In the genomic region with DNA sequence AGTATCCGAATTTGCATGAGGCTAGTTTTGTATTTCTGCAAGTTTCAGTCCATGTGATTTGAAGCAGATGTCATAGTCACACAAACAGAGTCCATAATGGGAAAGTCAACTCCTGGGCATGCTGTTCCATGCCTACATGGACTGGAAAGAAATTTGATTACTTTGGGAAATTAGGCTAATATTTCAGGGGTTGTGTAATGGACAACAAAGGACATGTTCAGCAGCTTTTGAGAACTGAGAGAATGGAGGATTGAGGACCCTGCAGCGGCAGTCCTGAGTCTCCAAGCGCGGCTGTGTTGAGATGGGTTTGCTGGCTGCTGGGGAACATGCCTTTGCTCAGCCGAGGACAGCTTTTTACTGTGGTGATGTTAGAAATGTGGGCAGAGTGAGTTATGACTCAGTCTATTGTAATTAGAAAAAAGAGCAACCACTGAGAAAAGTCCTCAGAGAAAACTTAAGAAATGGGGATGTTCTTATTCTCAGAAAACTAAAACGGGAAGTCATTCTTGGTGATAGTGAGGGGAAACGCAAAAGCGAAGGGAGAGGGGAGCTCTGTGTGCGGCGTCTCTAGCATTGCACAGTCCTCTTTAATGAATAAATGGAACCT, we compare ENCODE assay signal across 1 cellular context.
TF ChIP-seq lines count a peak whose summit lies in the region.

No MANE protein-coding gene starts in this region.

TF ChIP-seq in SK-N-SH, 30 proteins besides CTCF, POLR2A, EP300 and RAD21 (continued from another document):
- no peak for TF ChIP-seq TCF12 (IDR thresholded peaks at IDR 0.05)
